ENCODE assay signal across 23 cellular contexts in the genomic region with DNA sequence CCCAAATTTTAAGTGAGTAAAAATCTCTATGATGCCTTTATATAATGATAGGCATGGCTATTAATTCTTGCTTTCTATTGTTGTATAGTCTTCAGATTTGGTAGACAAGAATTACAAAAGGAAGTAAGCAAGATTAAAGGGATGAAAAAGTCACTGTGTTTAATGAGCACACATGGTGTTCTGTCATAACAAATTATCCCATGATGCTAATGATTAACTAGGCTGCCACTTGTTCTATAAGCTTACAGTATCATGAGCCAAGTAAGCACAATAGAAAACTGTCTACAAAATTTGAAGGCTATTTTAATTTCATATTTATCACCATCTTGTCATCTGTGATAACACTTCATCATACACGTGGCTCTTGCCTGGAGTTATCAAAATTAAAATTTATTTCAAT.
"Had no signal": no experiment of that assay in that cellular context is flagged by ENCODE, and none has a peak within 500 bp of the region (broad histone marks: within the 10 kb centered on the region; RNA-seq: fewer than 3 reads in every experiment).

No MANE protein-coding gene starts in this region.

- ATAC-seq: activated CD8-positive, alpha-beta T cell treated with anti-CD3 and anti-CD28 coated beads, Interleukin-2, amount 10 ng/mL, durations not matched to agents 7 days and 5 days; PC-3; T-helper 17 cell had no signal

- H3K4me2 ChIP-seq: KMS-11 had no signal

- H3K27ac ChIP-seq: adrenal gland, KMS-11 had no signal

- DNase-seq: activated CD4-positive, alpha-beta T cell treated with anti-CD3 and anti-CD28 coated beads for 48 hours; activated CD4-positive, alpha-beta T cell treated with anti-CD3 and anti-CD28 coated beads, Interleukin-2, amount 50 U/mL, for 4 hours; activated CD8-positive, alpha-beta memory T cell treated with anti-CD3 and anti-CD28 coated beads, Interleukin-2, amount 50 U/mL, for 48 hours; activated CD8-positive, alpha-beta T cell treated with anti-CD3 and anti-CD28 coated beads, Interleukin-2, amount 10 ng/mL, durations not matched to agents 7 days and 5 days; activated naive CD4-positive, alpha-beta T cell treated with anti-CD3 and anti-CD28 coated beads, Interleukin-2, amount 50 U/mL, for 16 hours; activated naive CD8-positive, alpha-beta T cell treated with anti-CD3 and anti-CD28 coated beads, Interleukin-2, amount 10 ng/mL, durations not matched to agents 7 days and 5 days; activated T-cell treated with anti-CD3 and anti-CD28 coated beads, Interleukin-2, amount 50 U/mL, for 1 hour; adrenal gland; anterior cingulate cortex; NCI-H1092; NCI-H1417 treated with DMSO at 0.1 percent for 48 hours; NCI-H1694; NCI-H2029; NCI-H2107; NCI-H2171 treated with DMSO at 0.1 percent for 48 hours; NCI-H226; NCI-H510A; NCI-H526 treated with DMSO at 0.1 percent for 48 hours; PC-3; SHP77 treated with DMSO at 0.1 percent for 48 hours; T-helper 17 cell; T-helper 9 cell had no signal

- H3K9ac ChIP-seq: KMS-11 had no signal

- H3K36me3 Mint-ChIP-seq: activated naive CD8-positive, alpha-beta T cell treated with anti-CD3 and anti-CD28 coated beads, Interleukin-2, amount 10 ng/mL, durations not matched to agents 7 days and 5 days had no signal

- H3K9me3 Mint-ChIP-seq: activated naive CD8-positive, alpha-beta T cell treated with anti-CD3 and anti-CD28 coated beads, Interleukin-2, amount 10 ng/mL, durations not matched to agents 7 days and 5 days had no signal

- H3K27ac Mint-ChIP-seq: activated CD8-positive, alpha-beta T cell treated with anti-CD3 and anti-CD28 coated beads, Interleukin-2, amount 10 ng/mL, durations not matched to agents 7 days and 5 days; activated naive CD8-positive, alpha-beta T cell treated with anti-CD3 and anti-CD28 coated beads, Interleukin-2, amount 10 ng/mL, durations not matched to agents 7 days and 5 days; T-helper 17 cell had no signal

- H3K27me3 Mint-ChIP-seq: activated naive CD8-positive, alpha-beta T cell treated with anti-CD3 and anti-CD28 coated beads, Interleukin-2, amount 10 ng/mL, durations not matched to agents 7 days and 5 days; T-helper 17 cell had no signal

- H3K4me3 ChIP-seq: adrenal gland had no signal

- H3K9me3 ChIP-seq: adrenal gland had no signal

- H3K4me1 ChIP-seq: adrenal gland had no signal

- H3K4me3 Mint-ChIP-seq: activated CD8-positive, alpha-beta T cell treated with anti-CD3 and anti-CD28 coated beads, Interleukin-2, amount 10 ng/mL, durations not matched to agents 7 days and 5 days; activated naive CD8-positive, alpha-beta T cell treated with anti-CD3 and anti-CD28 coated beads, Interleukin-2, amount 10 ng/mL, durations not matched to agents 7 days and 5 days; T-helper 17 cell had no signal

- H3K27me3 ChIP-seq: adrenal gland had no signal

- H3K4me1 Mint-ChIP-seq: activated naive CD8-positive, alpha-beta T cell treated with anti-CD3 and anti-CD28 coated beads, Interleukin-2, amount 10 ng/mL, durations not matched to agents 7 days and 5 days; T-helper 17 cell had no signal

- H3K36me3 ChIP-seq: adrenal gland had no signal
